ENCODE assay signal across 21 cellular contexts in genomic region chr18:45627204-45627526, GRCh38. TPM values are rescaled to one million over a fixed set of nuclear protein-coding genes. Genes with fewer than 3 reads are reported as not detected.
DNase-seq lines count a peak whose midpoint lies in the region; ATAC-seq and TF ChIP-seq lines count a peak whose summit lies in the region.
"Had no signal": no experiment of that assay in that cellular context is flagged by ENCODE, and none has a peak within 500 bp of the region (broad histone marks: within the 10 kb centered on the region; RNA-seq: fewer than 3 reads in every experiment).

No MANE protein-coding gene starts in this region.

- H3K4me1 Mint-ChIP-seq in GM23338 (peaks cover 15% of the 10 kb centered on the region), neural progenitor cell (peaks cover 50% of the 10 kb centered on the region)
- no peaks in the 10 kb centered on the region for H3K4me1 Mint-ChIP-seq in activated CD4-positive, alpha-beta memory T cell treated with anti-CD3 and anti-CD28 coated beads, Interleukin-2, amount 10 ng/mL, durations not matched to agents 7 days and 5 days

- H3K36me3 ChIP-seq in GM23338 (ENCODE audit: insufficient read depth) (no peaks in the 10 kb centered on the region), neural progenitor cell (no peaks in the 10 kb centered on the region)
- H3K36me3 ChIP-seq: brain microvascular endothelial cell, right atrium auricular region had no signal

- H3K9ac ChIP-seq in neural progenitor cell: no peak overlapping the region

- POLR2A ChIA-PET in activated CD4-positive, alpha-beta memory T cell treated with anti-CD3 and anti-CD28 coated beads, Interleukin-2, amount 10 ng/mL, durations not matched to agents 7 days and 5 days (lab: Charles Lee): no interaction called here

- no peaks in the 10 kb centered on the region for H3K9me3 ChIP-seq in neural progenitor cell (ENCODE audit: low read depth)
- H3K9me3 ChIP-seq: right atrium auricular region had no signal

- no peak for TF ChIP-seq CTCF in GM23338 (conservative IDR thresholded peaks at IDR 0.05; ENCODE audit: low read depth in 2 of 2)
- TF ChIP-seq CTCF in neural progenitor cell (IDR thresholded peaks at IDR 0.05): no peak
- TF ChIP-seq CTCF in foreskin fibroblast (IDR thresholded peaks at IDR 0.05; ENCODE audit: low read depth, low read length): no peak

- H3K4me3 ChIP-seq in GM23338: no peak overlapping the region
- no peak overlapping the region for H3K4me3 ChIP-seq in neural progenitor cell
- no peak overlapping the region for H3K4me3 ChIP-seq in foreskin fibroblast (ENCODE audit: low read depth in 1 of 2, low read length in 2 of 2)
- H3K4me3 ChIP-seq: coronary artery, right atrium auricular region had no signal

- H3F3A ChIP-seq in GM23338 (replicated peaks; ENCODE audit: low read depth) (no peaks in the 10 kb centered on the region), neural progenitor cell (ENCODE audit: low read depth) (peaks cover 20% of the 10 kb centered on the region)

- peaks cover 14% of the 10 kb centered on the region for H3K4me1 ChIP-seq in GM23338 (ENCODE audit: insufficient read depth)
- H3K4me1 ChIP-seq in neural progenitor cell: peaks cover 20% of the 10 kb centered on the region

- peaks cover 12% of the 10 kb centered on the region; the same call in 1 of the 2 replicates for H3K9me2 ChIP-seq in GM23338 (ENCODE audit: insufficient read depth)

- no peak for DNase-seq in GM23338 (ENCODE audit: low spot score)
- peak; percentile 23 for DNase-seq in NCI-H2227 (lab: John Stamatoyannopoulos, UW; ENCODE audit: unreplicated experiment)
- DNase-seq in caudate nucleus (lab: John Stamatoyannopoulos, UW): peak in 1 of 61 donors; percentile 16
- peak; percentile 39 for DNase-seq in neural progenitor cell (ENCODE audit: low spot score)
- DNase-seq in activated CD4-positive, alpha-beta memory T cell treated with anti-CD3 and anti-CD28 coated beads, Interleukin-2, amount 10 ng/mL, durations not matched to agents 7 days and 5 days: no peak
- no peak for DNase-seq in foreskin fibroblast
- DNase-seq: activated CD4-positive, alpha-beta T cell treated with anti-CD3 and anti-CD28 coated beads, Interleukin-2, amount 10 ng/mL, durations not matched to agents 7 days and 5 days; activated CD8-positive, alpha-beta memory T cell treated with anti-CD3 and anti-CD28 coated beads, Interleukin-2, amount 50 U/mL, for 4 hours; activated effector memory CD4-positive, alpha-beta T cell treated with Interleukin-2 at 50 U/mL for 16 hours; brain microvascular endothelial cell; HFFc6; left ventricle myocardium superior; NCI-H1436; nucleus accumbens; stimulated activated CD4-positive, alpha-beta T cell treated with anti-CD3 and anti-CD28 coated beads, Interleukin-12 subunit alpha, Interleukin-12 subunit beta, amount 100 ng/mL, for 4 hours had no signal

- no peak overlapping the region for H3K4me3 Mint-ChIP-seq in GM23338
- H3K4me3 Mint-ChIP-seq in neural progenitor cell: no peak overlapping the region
- H3K4me3 Mint-ChIP-seq in activated CD4-positive, alpha-beta memory T cell treated with anti-CD3 and anti-CD28 coated beads, Interleukin-2, amount 10 ng/mL, durations not matched to agents 7 days and 5 days: no peak overlapping the region
- H3K4me3 Mint-ChIP-seq: activated CD4-positive, alpha-beta T cell treated with anti-CD3 and anti-CD28 coated beads, Interleukin-2, amount 10 ng/mL, durations not matched to agents 7 days and 5 days; HFFc6 had no signal

- H3K79me2 ChIP-seq in GM23338 (replicated peaks; ENCODE audit: insufficient read depth): no peaks in the 10 kb centered on the region
- H3K79me2 ChIP-seq in neural progenitor cell (ENCODE audit: low read depth): no peaks in the 10 kb centered on the region

- peak; percentile 23 for ATAC-seq in GM23338
- no peak for ATAC-seq in HG02852 (IDR thresholded peaks at IDR 0.05; ENCODE audit: unreplicated experiment)
- no peak for ATAC-seq in HG03159 (IDR thresholded peaks at IDR 0.05; ENCODE audit: unreplicated experiment)

- H2AFZ ChIP-seq in GM23338 (no peak overlapping the region), neural progenitor cell (replicated peaks) (no peak overlapping the region)

- peaks cover 3% of the 10 kb centered on the region; the same call in 1 of the 3 replicates for H3K36me3 Mint-ChIP-seq in GM23338 (ENCODE audit: low read depth)
- no peaks in the 10 kb centered on the region for H3K36me3 Mint-ChIP-seq in neural progenitor cell
- H3K36me3 Mint-ChIP-seq in activated CD4-positive, alpha-beta memory T cell treated with anti-CD3 and anti-CD28 coated beads, Interleukin-2, amount 10 ng/mL, durations not matched to agents 7 days and 5 days (ENCODE audit: low read depth): no peaks in the 10 kb centered on the region

- H3K27me3 Mint-ChIP-seq in GM23338 (ENCODE audit: insufficient read depth, low read depth, poor library complexity) (peaks cover 8% of the 10 kb centered on the region), neural progenitor cell (ENCODE audit: insufficient read depth, low read depth) (peaks cover 24% of the 10 kb centered on the region)
- H3K27me3 Mint-ChIP-seq in activated CD4-positive, alpha-beta memory T cell treated with anti-CD3 and anti-CD28 coated beads, Interleukin-2, amount 10 ng/mL, durations not matched to agents 7 days and 5 days: peaks cover 12% of the 10 kb centered on the region

- H3K27ac ChIP-seq in GM23338 (ENCODE audit: low read depth): no peak overlapping the region
- H3K27ac ChIP-seq in caudate nucleus (ENCODE audit: low read depth, low read length): peak overlapping the region; percentile 90
- no peak overlapping the region for H3K27ac ChIP-seq in neural progenitor cell
- H3K27ac ChIP-seq: brain microvascular endothelial cell, right atrium auricular region had no signal

- no peak overlapping the region; the same call in 1 of the 2 replicates for H3K27ac Mint-ChIP-seq in GM23338
- H3K27ac Mint-ChIP-seq in neural progenitor cell: peak overlapping the region; percentile 31
- no peak overlapping the region for H3K27ac Mint-ChIP-seq in activated CD4-positive, alpha-beta memory T cell treated with anti-CD3 and anti-CD28 coated beads, Interleukin-2, amount 10 ng/mL, durations not matched to agents 7 days and 5 days
- H3K27ac Mint-ChIP-seq: activated CD4-positive, alpha-beta T cell treated with anti-CD3 and anti-CD28 coated beads, Interleukin-2, amount 10 ng/mL, durations not matched to agents 7 days and 5 days; HFFc6 had no signal

- H4K20me1 ChIP-seq in GM23338 (replicated peaks; ENCODE audit: insufficient read depth) (no peaks in the 10 kb centered on the region), neural progenitor cell (ENCODE audit: low read depth) (no peaks in the 10 kb centered on the region)

- no peaks in the 10 kb centered on the region for H3K27me3 ChIP-seq in GM23338 (ENCODE audit: insufficient read depth)
- no peaks in the 10 kb centered on the region for H3K27me3 ChIP-seq in neural progenitor cell
- H3K27me3 ChIP-seq: right atrium auricular region had no signal

- H3K4me2 ChIP-seq in GM23338: no peak overlapping the region
- H3K4me2 ChIP-seq in neural progenitor cell: peak overlapping the region; percentile 61

- CTCF ChIA-PET in activated CD4-positive, alpha-beta memory T cell treated with anti-CD3 and anti-CD28 coated beads, Interleukin-2, amount 10 ng/mL, durations not matched to agents 7 days and 5 days (lab: Charles Lee): no interaction called here

- H3K9me3 Mint-ChIP-seq in GM23338 (no peaks in the 10 kb centered on the region), neural progenitor cell (peaks cover 12% of the 10 kb centered on the region)
- no peaks in the 10 kb centered on the region for H3K9me3 Mint-ChIP-seq in activated CD4-positive, alpha-beta memory T cell treated with anti-CD3 and anti-CD28 coated beads, Interleukin-2, amount 10 ng/mL, durations not matched to agents 7 days and 5 days
- H3K9me3 Mint-ChIP-seq: activated CD4-positive, alpha-beta T cell treated with anti-CD3 and anti-CD28 coated beads, Interleukin-2, amount 10 ng/mL, durations not matched to agents 7 days and 5 days; HFFc6 had no signal

TF ChIP-seq in GM23338, 12 proteins besides CTCF, POLR2A, EP300 and RAD21 (continues in another document):
- TF ChIP-seq NANOG (IDR thresholded peaks at IDR 0.05; ENCODE audit: borderline replicate concordance) (no peak), EZH2 (IDR thresholded peaks at IDR 0.05; ENCODE audit: low read depth, unreplicated experiment) (no peak), CREB1 (CRISPR knock-in tag; IDR thresholded peaks at IDR 0.05; ENCODE audit: low read depth) (no peak)

RNA-seq across cellular contexts. Expression of gene SLC14A2, which starts 11.9 kb away (rescaled TPM):
- total RNA-seq in GM23338 (2014; rRNA removed; shearing (Covaris generic)): 0.04 and 0.24 TPM in 2 replicates
- not detected in 2 replicates for polyA plus RNA-seq in GM23338 (2016; fragmentation: Nextera tagmentation; extraction: Ambion mirVana)
- total RNA-seq in neural progenitor cell (ENCODE audit: low replicate concordance): 0.06 and 0.37 TPM in 2 replicates
- total RNA-seq in activated CD4-positive, alpha-beta memory T cell treated with anti-CD3 and anti-CD28 coated beads, Interleukin-2, amount 10 ng/mL, durations not matched to agents 7 days and 5 days: under 1 TPM; 0.05 to 0.18 TPM
- total RNA-seq: HFFc6, left ventricle myocardium superior, mucosa of gallbladder had no signal
- polyA plus RNA-seq: urinary bladder had no signal

Comparison
In these comparisons a context has a peak if more than half of its experiments do, and no peak if none do; other contexts are left out.
1. DNase-seq: peak in NCI-H2227 (single experiment) and neural progenitor cell (single experiment); none in GM23338 (single experiment), activated CD4-positive, alpha-beta memory T cell treated with anti-CD3 and anti-CD28 coated beads, Interleukin-2, amount 10 ng/mL, durations not matched to agents 7 days and 5 days (single experiment) and foreskin fibroblast (0 of 2).